ENCODE assay signal across 8 cellular contexts in genomic region chr4:98939892-98940298, GRCh38. TPM values are rescaled to one million over a fixed set of nuclear protein-coding genes. Genes with fewer than 3 reads are reported as not detected.
DNase-seq lines count a peak whose midpoint lies in the region; ATAC-seq and TF ChIP-seq lines count a peak whose summit lies in the region.

No MANE protein-coding gene starts in this region.

- no peaks in the 10 kb centered on the region for H3K9me3 ChIP-seq in adrenal gland (replicated peaks in 1 of 3)

- DNase-seq in Caki2 (ENCODE audit: low read depth) (peak; percentile 40), LHCN-M2 (ENCODE audit: low read depth) (peak; percentile 71), adrenal gland (peak in 1 of 7 donors; percentile 23), hepatic stellate cell (ENCODE audit: low spot score) (peak; percentile 44)
- no peak for DNase-seq in effector CD8-positive, alpha-beta T cell (lab: John Stamatoyannopoulos, UW)

- no peaks in the 10 kb centered on the region for H3K27me3 Mint-ChIP-seq in stimulated activated memory B cell treated with anti-CD40 and anti-IgM and Interleukin-4, amounts not matched to agents 10 μg/mL and 1 μg/mL and 100 μg/mL, for 72 hours

- H3K36me3 Mint-ChIP-seq in stimulated activated memory B cell treated with anti-CD40 and anti-IgM and Interleukin-4, amounts not matched to agents 10 μg/mL and 1 μg/mL and 100 μg/mL, for 72 hours: no peaks in the 10 kb centered on the region

- TF ChIP-seq CTCF in adrenal gland (IDR thresholded peaks at IDR 0.05): peak; percentile 49 to 79 (median 61)

- H3K4me3 Mint-ChIP-seq in stimulated activated memory B cell treated with anti-CD40 and anti-IgM and Interleukin-4, amounts not matched to agents 10 μg/mL and 1 μg/mL and 100 μg/mL, for 72 hours: no peak overlapping the region

- H3K27ac Mint-ChIP-seq in stimulated activated memory B cell treated with anti-CD40 and anti-IgM and Interleukin-4, amounts not matched to agents 10 μg/mL and 1 μg/mL and 100 μg/mL, for 72 hours: peak overlapping the region; percentile 80

- ATAC-seq in GM18907 (IDR thresholded peaks at IDR 0.05; ENCODE audit: unreplicated experiment) (peak; percentile 44), GM18519 (IDR thresholded peaks at IDR 0.05; ENCODE audit: low FRiP score, unreplicated experiment) (no peak)
- ATAC-seq in stimulated activated memory B cell treated with anti-CD40 and anti-IgM and Interleukin-4, amounts not matched to agents 10 μg/mL and 1 μg/mL and 100 μg/mL, for 72 hours: peak; percentile 34

- no peak overlapping the region for H3K27ac ChIP-seq in adrenal gland

- H3K36me3 ChIP-seq in adrenal gland (replicated peaks in 1 of 2): no peaks in the 10 kb centered on the region

- H3K4me3 ChIP-seq in adrenal gland: no peak overlapping the region

- H3K4me1 Mint-ChIP-seq in stimulated activated memory B cell treated with anti-CD40 and anti-IgM and Interleukin-4, amounts not matched to agents 10 μg/mL and 1 μg/mL and 100 μg/mL, for 72 hours: peaks cover 25% of the 10 kb centered on the region

- WGBS in adrenal gland, 4 donors: 29 to 41% (median 35%) methylated on average over 2 of the region's 2 CpGs

- no peaks in the 10 kb centered on the region for H3K9me3 Mint-ChIP-seq in stimulated activated memory B cell treated with anti-CD40 and anti-IgM and Interleukin-4, amounts not matched to agents 10 μg/mL and 1 μg/mL and 100 μg/mL, for 72 hours

- no peak for TF ChIP-seq POLR2A in adrenal gland (IDR thresholded peaks at IDR 0.05)

- intact Hi-C loops in adrenal gland (cut with DNase I): loop anchor here in 1 of 2 donors (10.0 kb wide), 1 partner anchor 115 kb away; no protein-coding TSS in a partner anchor

- in situ Hi-C loops in Caki2 (cut with HindIII; ENCODE audit: low pct_unique_long_range_greater_than_20kb, low sequenced_read_pairs): no loop called here

- H3K27me3 ChIP-seq in adrenal gland: no peaks in the 10 kb centered on the region

- no peaks in the 10 kb centered on the region for H3K4me1 ChIP-seq in adrenal gland (replicated peaks in 1 of 2)

RNA-seq across cellular contexts. Expression of gene EIF4E, which starts 11.0 kb away (rescaled TPM):
- 110 and 134 TPM in 2 replicates for total RNA-seq in Caki2 (2014; rRNA removed; shearing (Covaris generic); ENCODE audit: low replicate concordance)
- 163 and 195 TPM in 2 replicates for total RNA-seq in LHCN-M2 (2014; rRNA removed)
- 49.7 TPM for polyA plus RNA-seq in LHCN-M2 (2012)
- total RNA-seq in adrenal gland: 10 to 100 TPM; 47.5 to 84.6 (median 66.8) TPM
- 100 to 1,000 TPM in 1 of 3 donors, 10 to 100 TPM in 1, 1 to 10 TPM in 1; 5.9 to 151 (median 19.9) TPM for polyA plus RNA-seq in adrenal gland

RNA-seq across cellular contexts. Expression of gene METAP1, which starts 55.6 kb away (rescaled TPM):
- 65.5 and 78.7 TPM in 2 replicates for total RNA-seq in Caki2 (2014; rRNA removed; shearing (Covaris generic); ENCODE audit: low replicate concordance)
- total RNA-seq in LHCN-M2 (2014; rRNA removed) (61.9 and 62.7 TPM in 2 replicates), adrenal gland (10 to 100 TPM; 12.1 to 30.4 (median 17.8) TPM)
- 22.5 TPM for polyA plus RNA-seq in LHCN-M2 (2012)
- 10 to 100 TPM; 12.7 to 17.2 (median 13.9) TPM for polyA plus RNA-seq in adrenal gland
